Comparison of ENCODE assay signal across 9 cellular contexts in the genomic region with DNA sequence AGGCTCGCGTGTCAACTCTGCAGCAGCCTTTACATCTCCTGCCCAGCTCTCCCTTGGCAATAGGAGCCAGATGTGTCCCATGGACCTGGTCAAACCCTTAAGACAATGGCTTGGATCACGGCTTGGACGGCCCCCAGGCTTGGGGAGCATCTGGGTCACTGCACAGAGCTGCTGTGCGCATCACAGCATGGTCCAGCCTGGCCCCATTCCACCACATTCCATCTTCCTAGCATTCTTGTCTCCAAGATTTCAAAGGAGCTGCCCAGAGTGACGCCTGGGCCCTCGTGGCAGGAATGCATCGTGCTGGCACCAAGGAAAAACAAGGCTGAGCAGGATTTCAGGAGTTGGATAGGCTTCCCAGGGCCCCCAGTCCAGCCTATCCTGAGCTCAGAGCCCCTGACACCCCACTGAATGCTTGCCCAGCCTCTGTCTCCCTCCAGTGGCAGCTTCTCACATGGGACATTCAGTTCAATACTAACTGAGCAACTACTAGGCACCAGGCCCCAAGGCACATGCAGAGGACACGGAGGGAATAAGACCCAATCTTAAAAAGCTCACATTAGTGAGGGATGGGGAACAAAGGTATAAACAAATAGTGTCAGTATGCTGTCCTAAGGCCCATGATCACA. TPM values are rescaled to one million over a fixed set of nuclear protein-coding genes. Genes with fewer than 3 reads are reported as not detected.
DNase-seq lines count a peak whose midpoint lies in the region; ATAC-seq and TF ChIP-seq lines count a peak whose summit lies in the region.
"Had no signal": no experiment of that assay in that cellular context is flagged by ENCODE, and none has a peak within 500 bp of the region (broad histone marks: within the 10 kb centered on the region; RNA-seq: fewer than 3 reads in every experiment).

No MANE protein-coding gene starts in this region.

- ATAC-seq in GM18873 (IDR thresholded peaks at IDR 0.05; ENCODE audit: low FRiP score, unreplicated experiment) (no peak), GM18517 (IDR thresholded peaks at IDR 0.05; ENCODE audit: unreplicated experiment) (no peak)

- peaks cover 2% of the 10 kb centered on the region for H3K36me3 Mint-ChIP-seq in activated naive CD8-positive, alpha-beta T cell

- TF ChIP-seq CTCF in suprapubic skin (IDR thresholded peaks at IDR 0.05), result peak; percentile 14 to 15

- no peak for TF ChIP-seq EP300 in suprapubic skin (IDR thresholded peaks at IDR 0.05)

- peaks cover 80% of the 10 kb centered on the region for H3K4me1 ChIP-seq in BLaER1
- H3K4me1 ChIP-seq in suprapubic skin, result peaks cover 78% of the 10 kb centered on the region

- no peak overlapping the region for H3K9ac ChIP-seq in BLaER1

- no peaks in the 10 kb centered on the region for H3K9me3 ChIP-seq in BLaER1
- H3K9me3 ChIP-seq in suprapubic skin, result no peaks in the 10 kb centered on the region
- H3K9me3 ChIP-seq: mucosa of descending colon had no signal

- no peaks in the 10 kb centered on the region for H4K20me1 ChIP-seq in BLaER1

- no peaks in the 10 kb centered on the region for H3K27me3 Mint-ChIP-seq in activated naive CD8-positive, alpha-beta T cell

- no peaks in the 10 kb centered on the region for H3K9me3 Mint-ChIP-seq in activated naive CD8-positive, alpha-beta T cell (ENCODE audit: low read depth)

- peak overlapping the region; percentile 89 for H3K4me2 ChIP-seq in BLaER1

- H3K27ac Mint-ChIP-seq in activated naive CD8-positive, alpha-beta T cell, result peak overlapping the region; percentile 28

- 91% methylated on average over 9 of the region's 9 CpGs for WGBS in suprapubic skin

- no peaks in the 10 kb centered on the region for H3K27me3 ChIP-seq in BLaER1
- H3K27me3 ChIP-seq in suprapubic skin, result no peaks in the 10 kb centered on the region

- H3K27ac ChIP-seq in BLaER1, result peak overlapping the region; percentile 93
- H3K27ac ChIP-seq in suprapubic skin, result peak overlapping the region; percentile 80

- no peak for TF ChIP-seq POLR2A in suprapubic skin (IDR thresholded peaks at IDR 0.05)

- peaks cover 54% of the 10 kb centered on the region for H3K4me1 Mint-ChIP-seq in activated naive CD8-positive, alpha-beta T cell (ENCODE audit: low read depth)

- H3K36me3 ChIP-seq in BLaER1 (no peaks in the 10 kb centered on the region), suprapubic skin (peaks cover 4% of the 10 kb centered on the region)

- H3K4me3 ChIP-seq in BLaER1 (no peak overlapping the region), suprapubic skin (no peak overlapping the region)
- H3K4me3 ChIP-seq: mucosa of descending colon had no signal

- peak overlapping the region; percentile 78 for H3K4me3 Mint-ChIP-seq in activated naive CD8-positive, alpha-beta T cell

- DNase-seq in HT-29 (ENCODE audit: low spot score) (peak; percentile 52), iris pigment epithelial cell (ENCODE audit: low read depth) (peak; percentile 66), suprapubic skin (ENCODE audit: low spot score in 2 of 2) (no peak), globus pallidus (ENCODE audit: low spot score) (no peak)

RNA-seq across cellular contexts. Expression of gene TK2, which starts 34.3 kb away (rescaled TPM):
- 7.7 and 8.9 TPM in 2 replicates for total RNA-seq in HT-29 (2014; rRNA removed; shearing (Covaris generic))
- total RNA-seq in suprapubic skin, result 10 to 100 TPM; 13.6 to 27.0 (median 19.7) TPM

RNA-seq across cellular contexts. Expression of gene CKLF, which starts 36.7 kb away (rescaled TPM):
- 97.0 and 120 TPM in 2 replicates for total RNA-seq in HT-29 (2014; rRNA removed; shearing (Covaris generic))
- total RNA-seq in suprapubic skin, result 10 to 100 TPM; 15.4 to 33.7 (median 21.4) TPM

RNA-seq across cellular contexts. Expression of gene CMTM1, which starts 50.6 kb away (rescaled TPM):
- total RNA-seq in HT-29 (2014; rRNA removed; shearing (Covaris generic)), result 5.8 and 13.9 TPM in 2 replicates
- 1 to 10 TPM in 3 of 4 donors, under 1 TPM in 1; 0.97 to 1.6 (median 1.5) TPM for total RNA-seq in suprapubic skin

Comparison
In these comparisons a context has a peak if more than half of its experiments do, and no peak if none do; other contexts are left out.
1. DNase-seq: peak in HT-29 (single experiment) and iris pigment epithelial cell (single experiment); none in suprapubic skin (0 of 2) and globus pallidus (single experiment).